Comparison of ENCODE assay signal across 8 cellular contexts in the genomic region with DNA sequence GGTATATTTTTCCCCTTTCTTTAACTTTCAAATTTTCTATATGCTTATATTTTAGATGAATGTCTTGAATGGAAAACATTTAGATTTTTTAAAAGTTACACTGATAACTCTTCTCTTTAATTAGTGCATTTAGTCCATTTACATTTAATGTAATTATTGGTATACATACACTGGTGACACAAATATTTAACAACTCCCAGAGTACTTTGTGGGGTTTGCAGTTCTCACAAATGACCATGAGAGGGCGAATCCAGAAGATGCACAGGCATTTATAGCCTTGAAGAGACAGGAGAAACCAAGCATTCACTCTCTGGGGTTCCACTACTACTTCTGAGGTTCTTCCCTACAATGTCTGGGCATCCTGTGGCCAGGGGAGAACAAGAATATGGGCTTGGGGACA.
A peak's percentile ranks its signal among the peaks of the same experiment; 100 is the strongest.
DNase-seq lines count a peak whose midpoint lies in the region; ATAC-seq and TF ChIP-seq lines count a peak whose summit lies in the region.

No MANE protein-coding gene starts in this region.

- no peak overlapping the region for H3K4me3 Mint-ChIP-seq in MCF 10A (ENCODE audit: unreplicated experiment)

- CTCF ChIA-PET in MCF 10A (lab: Yijun Ruan, JAX), result interaction anchor here (2.4 kb wide), 1 partner anchor 59 kb away, joined by 8 read pairs; no protein-coding TSS in a partner anchor

- no peaks in the 10 kb centered on the region for H3K9me3 ChIP-seq in Loucy (ENCODE audit: insufficient read depth, low read depth, low read length)

- H3K9me2 ChIP-seq in Loucy (replicated peaks; ENCODE audit: low read depth, low read length), result no peaks in the 10 kb centered on the region

- H3K36me3 Mint-ChIP-seq in MCF 10A (ENCODE audit: insufficient read depth, unreplicated experiment), result peaks cover 10% of the 10 kb centered on the region

- ATAC-seq in GM19324 (IDR thresholded peaks at IDR 0.05; ENCODE audit: low FRiP score, unreplicated experiment), result no peak
- ATAC-seq in HG03521 (IDR thresholded peaks at IDR 0.05; ENCODE audit: unreplicated experiment), result no peak
- ATAC-seq in GM19328 (IDR thresholded peaks at IDR 0.05; ENCODE audit: unreplicated experiment), result no peak
- ATAC-seq in HG02571 (IDR thresholded peaks at IDR 0.05; ENCODE audit: unreplicated experiment), result no peak

- peaks cover 6% of the 10 kb centered on the region for H3K9me3 Mint-ChIP-seq in MCF 10A (ENCODE audit: unreplicated experiment)

- POLR2A ChIA-PET in MCF 10A (lab: Yijun Ruan, JAX), result no interaction called here

- no peaks in the 10 kb centered on the region for H3K27me3 ChIP-seq in Loucy (ENCODE audit: insufficient read depth, low read length, poor library complexity, severe bottlenecking)

- no peaks in the 10 kb centered on the region for H3K27me3 Mint-ChIP-seq in MCF 10A (ENCODE audit: insufficient read depth, unreplicated experiment)

- H3F3A ChIP-seq in Loucy (ENCODE audit: low read depth), result no peaks in the 10 kb centered on the region

- H3K9ac ChIP-seq in Loucy (ENCODE audit: low read depth, low read length, poor library complexity, severe bottlenecking), result no peak overlapping the region

- intact Hi-C loops in MCF 10A (cut with micrococcal nuclease), result loop anchor here (2.0 kb wide), 1 partner anchor 60 kb away; no protein-coding TSS in a partner anchor

- no peaks in the 10 kb centered on the region for H3K36me3 ChIP-seq in Loucy (ENCODE audit: insufficient read depth, low read length)

- no peak overlapping the region for H3K4me3 ChIP-seq in Loucy (ENCODE audit: low read length, poor library complexity, severe bottlenecking)

- no peak overlapping the region for H3K4me2 ChIP-seq in Loucy (ENCODE audit: low read depth, low read length, poor library complexity, severe bottlenecking)

- no peak overlapping the region for H2AFZ ChIP-seq in Loucy (ENCODE audit: low read length)

- DNase-seq in EL (peak; percentile 29), MCF 10A (ENCODE audit: unreplicated experiment) (peak; percentile 50), myocyte (ENCODE audit: low read depth) (peak; percentile 18)

- no TSS peak for BruUV-seq in MCF 10A (replicated peaks; lab: Mats Ljungman, UMichigan)

- H3K27ac Mint-ChIP-seq in MCF 10A (ENCODE audit: low read depth, unreplicated experiment), result no peak overlapping the region

- no peaks in the 10 kb centered on the region for H3K79me2 ChIP-seq in Loucy (ENCODE audit: insufficient read depth, low read length)

- no peaks in the 10 kb centered on the region for H4K20me1 ChIP-seq in Loucy (ENCODE audit: insufficient read depth, low read length, poor library complexity, severe bottlenecking)

- H3K4me1 ChIP-seq in Loucy (ENCODE audit: insufficient read depth, low read length, poor library complexity, severe bottlenecking), result no peaks in the 10 kb centered on the region

- TF ChIP-seq CTCF in Loucy (conservative IDR thresholded peaks at IDR 0.05; ENCODE audit: low read length) (peak; percentile 53), MCF 10A (IDR thresholded peaks at IDR 0.05; ENCODE audit: unreplicated experiment) (peak; percentile 35)

- no peaks in the 10 kb centered on the region for H3K4me1 Mint-ChIP-seq in MCF 10A (ENCODE audit: insufficient read depth, unreplicated experiment)
